Comparison of ENCODE assay signal across 3 cellular contexts in the genomic region with DNA sequence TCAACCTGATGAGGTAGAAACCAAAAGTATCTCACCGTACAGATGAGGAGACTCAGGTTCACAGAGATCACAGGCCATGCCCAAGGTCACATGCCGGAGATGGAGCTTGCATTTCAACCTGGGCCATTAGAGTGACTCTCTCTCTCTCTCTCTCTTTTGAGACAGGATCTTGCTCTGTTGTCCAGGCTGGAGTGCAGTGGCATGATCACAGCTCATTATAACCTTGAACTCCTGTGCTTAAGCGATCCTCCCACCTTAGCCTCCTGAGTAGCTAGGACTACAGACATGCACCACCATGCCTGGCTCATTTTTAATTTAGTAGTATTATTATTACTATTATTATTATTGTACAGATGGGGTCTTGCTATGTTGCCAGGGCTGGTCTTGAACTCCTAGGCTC.
TF ChIP-seq lines count a peak whose summit lies in the region.

No MANE protein-coding gene starts in this region.

TF ChIP-seq in HepG2, 621 proteins besides CTCF, POLR2A, EP300 and RAD21:
- TF ChIP-seq ZNF121 (CRISPR knock-in tag; IDR thresholded peaks at IDR 0.05) (peak; percentile 93), SMC3 (IDR thresholded peaks at IDR 0.05; ENCODE audit: low read length) (no peak)

TF ChIP-seq in HEK293, 187 proteins besides CTCF, POLR2A, EP300 and RAD21:
- TF ChIP-seq ZNF426 (tag by site-specific recombination; IDR thresholded peaks at IDR 0.05): no peak
- TF ChIP-seq ZNF510 (tag by site-specific recombination; IDR thresholded peaks at IDR 0.05; ENCODE audit: insufficient replicate concordance): no peak
- TF ChIP-seq RBAK (tag by site-specific recombination; IDR thresholded peaks at IDR 0.05): no peak
- TF ChIP-seq, protein P1, sequence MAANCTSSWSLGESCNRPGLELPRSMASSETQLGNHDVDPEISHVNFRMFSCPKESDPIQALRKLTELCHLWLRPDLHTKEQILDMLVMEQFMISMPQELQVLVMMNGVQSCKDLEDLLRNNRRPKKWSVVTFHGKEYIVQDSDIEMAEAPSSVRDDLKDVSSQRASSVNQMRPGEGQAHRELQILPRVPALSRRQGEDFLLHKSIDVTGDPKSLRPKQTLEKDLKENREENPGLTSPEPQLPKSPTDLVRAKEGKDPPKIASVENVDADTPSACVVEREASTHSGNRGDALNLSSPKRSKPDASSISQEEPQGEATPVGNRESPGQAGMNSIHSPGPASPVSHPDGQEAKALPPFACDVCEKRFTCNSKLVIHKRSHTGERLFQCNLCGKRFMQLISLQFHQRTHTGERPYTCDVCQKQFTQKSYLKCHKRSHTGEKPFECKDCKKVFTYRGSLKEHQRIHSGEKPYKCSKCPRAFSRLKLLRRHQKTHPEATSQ (tag by site-specific recombination; IDR thresholded peaks at IDR 0.05): no peak
- TF ChIP-seq ZNF596 (tag by site-specific recombination; IDR thresholded peaks at IDR 0.05): 0 out of 2 replicates have a peak, but pooled peaks have one; percentile 27

TF ChIP-seq in K562, 482 proteins besides CTCF, POLR2A, EP300 and RAD21:
- TF ChIP-seq ARNT (IDR thresholded peaks at IDR 0.05) (no peak), ZNF121 (CRISPR knock-in tag; conservative IDR thresholded peaks at IDR 0.05) (peak; percentile 84)
TF ChIP-seq in K562: peak in this region for 1.
